ENCODE assay signal across 11 cellular contexts in genomic region chr9:36306481-36307306, GRCh38. TPM values are rescaled to one million over a fixed set of nuclear protein-coding genes. Genes with fewer than 3 reads are reported as not detected.
DNase-seq lines count a peak whose midpoint lies in the region; ATAC-seq and TF ChIP-seq lines count a peak whose summit lies in the region.
"Had no signal": no experiment of that assay in that cellular context is flagged by ENCODE, and none has a peak within 500 bp of the region (broad histone marks: within the 10 kb centered on the region; RNA-seq: fewer than 3 reads in every experiment).

No MANE protein-coding gene starts in this region.

- H3K27me3 ChIP-seq in MG63 (no peaks in the 10 kb centered on the region), gastrocnemius medialis (no peaks in the 10 kb centered on the region)

- POLR2A ChIA-PET in naive thymus-derived CD8-positive, alpha-beta T cell (lab: Charles Lee), result interaction anchor here (0.6 to 0.7 kb wide), 2 partner anchors 11 to 35 kb away, joined by 3 to 5 read pairs; no protein-coding TSS in a partner anchor

- H3K27ac Mint-ChIP-seq in activated naive CD8-positive, alpha-beta T cell treated with anti-CD3 and anti-CD28 coated beads, Interleukin-2, amount 50 U/mL, for 24 hours, result peak overlapping the region; percentile 52
- peak overlapping the region in 8 of 10 donors; percentile 21 to 83 (median 56) for H3K27ac Mint-ChIP-seq in naive thymus-derived CD8-positive, alpha-beta T cell

- no peaks in the 10 kb centered on the region for H3K9me3 Mint-ChIP-seq in activated naive CD8-positive, alpha-beta T cell treated with anti-CD3 and anti-CD28 coated beads, Interleukin-2, amount 50 U/mL, for 24 hours
- no peaks in the 10 kb centered on the region for H3K9me3 Mint-ChIP-seq in naive thymus-derived CD8-positive, alpha-beta T cell

- H3K4me3 Mint-ChIP-seq in activated naive CD8-positive, alpha-beta T cell treated with anti-CD3 and anti-CD28 coated beads, Interleukin-2, amount 50 U/mL, for 24 hours, result no peak overlapping the region
- H3K4me3 Mint-ChIP-seq in naive thymus-derived CD8-positive, alpha-beta T cell, result peak overlapping the region in 5 of 10 donors; percentile 38 to 63 (median 51)

- intact Hi-C loops in gastrocnemius medialis (cut with DNase I; ENCODE audit: low total_unique reads), result no loop called here

- H3K4me1 Mint-ChIP-seq in activated naive CD8-positive, alpha-beta T cell treated with anti-CD3 and anti-CD28 coated beads, Interleukin-2, amount 50 U/mL, for 24 hours, result peaks cover 10% of the 10 kb centered on the region
- H3K4me1 Mint-ChIP-seq in naive thymus-derived CD8-positive, alpha-beta T cell, result peaks cover 6 to 13% (median 9%) of the 10 kb centered on the region in 4 donors

- TF ChIP-seq CTCF in gastrocnemius medialis (IDR thresholded peaks at IDR 0.05 in 4 of 5, conservative IDR thresholded peaks at IDR 0.05 in 1 of 5), result no peak

- no peaks in the 10 kb centered on the region for H3K27me3 Mint-ChIP-seq in activated naive CD8-positive, alpha-beta T cell treated with anti-CD3 and anti-CD28 coated beads, Interleukin-2, amount 50 U/mL, for 24 hours
- no peaks in the 10 kb centered on the region for H3K27me3 Mint-ChIP-seq in naive thymus-derived CD8-positive, alpha-beta T cell

- in situ Hi-C loops in gastrocnemius medialis (cut with MboI; ENCODE audit: low sequenced_read_pairs in 4 of 4), result no loop called here

- H3K9me3 ChIP-seq in MG63, result no peaks in the 10 kb centered on the region
- H3K9me3 ChIP-seq in gastrocnemius medialis, result no peaks in the 10 kb centered on the region
- H3K9me3 ChIP-seq: lower lobe of right lung had no signal

- ATAC-seq in activated naive CD8-positive, alpha-beta T cell treated with anti-CD3 and anti-CD28 coated beads, Interleukin-2, amount 50 U/mL, for 24 hours, result no peak
- no peak for ATAC-seq in naive thymus-derived CD8-positive, alpha-beta T cell
- ATAC-seq in gastrocnemius medialis, result no peak
- ATAC-seq: lower lobe of right lung had no signal

- no peak for TF ChIP-seq POLR2A in gastrocnemius medialis (IDR thresholded peaks at IDR 0.05)

- H3K27ac ChIP-seq in gastrocnemius medialis, result no peak overlapping the region
- H3K27ac ChIP-seq: lower lobe of right lung had no signal

- H3K36me3 Mint-ChIP-seq in activated naive CD8-positive, alpha-beta T cell treated with anti-CD3 and anti-CD28 coated beads, Interleukin-2, amount 50 U/mL, for 24 hours (ENCODE audit: low read depth), result no peaks in the 10 kb centered on the region
- H3K36me3 Mint-ChIP-seq in naive thymus-derived CD8-positive, alpha-beta T cell, result no peaks in the 10 kb centered on the region

- H3K4me3 ChIP-seq in MG63 (no peak overlapping the region), gastrocnemius medialis (no peak overlapping the region)
- H3K4me3 ChIP-seq: lower lobe of right lung had no signal

- DNase-seq in SIG-M5 treated with dmso at 0.1 percent for 504 hours (lab: John Stamatoyannopoulos, UW; ENCODE audit: unreplicated experiment) (peak; percentile 15), SIG-M5 (lab: John Stamatoyannopoulos, UW) (no peak), MG63 (peak; percentile 37), superior temporal gyrus (ENCODE audit: extremely low spot score) (no peak), gastrocnemius medialis (no peak)
- no peak for DNase-seq in activated naive CD8-positive, alpha-beta T cell treated with anti-CD3 and anti-CD28 coated beads, Interleukin-2, amount 50 U/mL, for 24 hours
- DNase-seq in naive thymus-derived CD8-positive, alpha-beta T cell, result no peak
- DNase-seq in stimulated activated naive CD4-positive, alpha-beta T cell (lab: John Stamatoyannopoulos, UW), result no peak
- DNase-seq: activated naive CD4-positive, alpha-beta T cell treated with anti-CD3 and anti-CD28 coated beads, Interleukin-2, amount 50 U/mL, for 16 hours; lower lobe of right lung; NCI-H2081 treated with DMSO at 0.1 percent for 48 hours had no signal

- H3K4me1 ChIP-seq in gastrocnemius medialis, result no peaks in the 10 kb centered on the region
- H3K4me1 ChIP-seq: lower lobe of right lung had no signal

- H3K36me3 ChIP-seq in MG63 (no peaks in the 10 kb centered on the region), gastrocnemius medialis (no peaks in the 10 kb centered on the region)
- H3K36me3 ChIP-seq: lower lobe of right lung had no signal

RNA-seq across cellular contexts. Expression of gene GNE, which starts 48.4 kb away (rescaled TPM):
- 27.0 and 34.0 TPM in 2 replicates for total RNA-seq in MG63 (2014; rRNA removed; shearing (Covaris generic); ENCODE audit: low replicate concordance)
- total RNA-seq in naive thymus-derived CD8-positive, alpha-beta T cell, result 10 to 100 TPM; 16.5 to 17.4 TPM
- polyA plus RNA-seq in naive thymus-derived CD8-positive, alpha-beta T cell, result 1 to 10 TPM; 3.7 to 6.1 (median 4.5) TPM
- 10 to 100 TPM; 11.0 to 18.5 (median 13.9) TPM for total RNA-seq in gastrocnemius medialis

Comparison
In these comparisons a context has a peak if more than half of its experiments do, and no peak if none do; other contexts are left out.
1. DNase-seq: peak in SIG-M5 treated with dmso at 0.1 percent for 504 hours (single experiment) and MG63 (single experiment); none in SIG-M5 (single experiment), activated naive CD8-positive, alpha-beta T cell treated with anti-CD3 and anti-CD28 coated beads, Interleukin-2, amount 50 U/mL, for 24 hours (single experiment), naive thymus-derived CD8-positive, alpha-beta T cell (0 of 10), superior temporal gyrus (single experiment), gastrocnemius medialis (0 of 2) and stimulated activated naive CD4-positive, alpha-beta T cell (0 of 6).